Comparison of ENCODE assay signal across 9 cellular contexts in the genomic region with DNA sequence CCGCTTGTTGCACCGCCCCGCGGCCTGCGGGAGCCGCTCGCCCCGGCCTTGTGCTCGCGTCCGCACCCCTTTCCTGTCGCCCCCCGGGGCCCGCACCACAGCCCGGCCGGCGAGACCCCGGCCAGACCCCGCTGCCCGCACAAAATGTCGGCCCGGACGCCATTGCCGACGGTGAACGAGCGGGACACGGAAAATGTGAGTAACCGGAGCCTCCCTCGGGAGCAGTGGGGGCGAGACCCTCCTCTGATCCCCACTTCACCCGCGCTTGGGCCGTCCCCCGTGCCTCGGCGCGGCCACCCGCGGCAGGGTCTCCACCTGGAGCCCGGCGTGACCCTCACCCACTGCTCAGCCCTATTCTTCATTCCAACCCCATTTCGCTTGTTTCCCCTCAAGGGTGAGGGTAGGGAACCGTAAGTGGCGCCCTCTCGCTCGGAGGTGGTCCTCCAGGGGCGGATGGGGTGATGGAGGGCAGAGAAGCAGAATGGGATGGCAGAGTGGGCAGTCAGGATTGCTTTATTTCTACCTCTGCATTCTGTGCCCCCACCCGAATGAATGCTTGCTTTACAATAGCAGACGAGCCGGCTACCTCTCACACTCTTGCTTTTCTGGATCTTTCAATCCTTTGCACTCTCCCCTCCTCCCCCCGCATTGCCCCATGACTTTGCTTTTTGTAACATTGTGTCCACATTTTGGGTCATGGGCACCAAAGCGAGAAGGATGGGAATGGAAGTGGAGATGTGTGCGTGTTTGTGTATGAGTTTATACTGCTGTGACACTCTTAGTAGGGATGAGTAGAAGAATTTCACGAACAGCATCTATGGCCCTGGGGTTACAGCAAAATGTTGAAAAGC. TPM values are rescaled to one million over a fixed set of nuclear protein-coding genes. Genes with fewer than 3 reads are reported as not detected.
A peak's percentile ranks its signal among the peaks of the same experiment; 100 is the strongest.
DNase-seq lines count a peak whose midpoint lies in the region; ATAC-seq and TF ChIP-seq lines count a peak whose summit lies in the region.
"Had no signal": no experiment of that assay in that cellular context is flagged by ENCODE, and none has a peak within 500 bp of the region (broad histone marks: within the 10 kb centered on the region; RNA-seq: fewer than 3 reads in every experiment).

No MANE protein-coding gene starts in this region.

- intact Hi-C loops in CD4-positive, alpha-beta T cell (cut with DNase I, micrococcal nuclease) = no loop called here

- TF ChIP-seq CTCF in CD4-positive, alpha-beta T cell (IDR thresholded peaks at IDR 0.05) = no peak
- TF ChIP-seq CTCF in mesothelial cell of epicardium (IDR thresholded peaks at IDR 0.05; ENCODE audit: unreplicated experiment) = no peak

- no peaks in the 10 kb centered on the region for H3K36me3 Mint-ChIP-seq in CD4-positive, alpha-beta T cell (ENCODE audit: low read depth)
- H3K36me3 Mint-ChIP-seq in mesothelial cell of epicardium = peaks cover 6% of the 10 kb centered on the region

- CTCF ChIA-PET in CD4-positive, alpha-beta T cell (lab: Charles Lee) = no interaction called here

- H3K27ac ChIP-seq in CD4-positive, alpha-beta T cell (ENCODE audit: low read depth, low read length) = no peak overlapping the region
- peak overlapping the region; percentile 94 for H3K27ac ChIP-seq in urinary bladder (ENCODE audit: low read depth)

- DNase-seq in CD4-positive, alpha-beta T cell = no peak
- DNase-seq in NCI-H2171 treated with DMSO at 0.1 percent for 48 hours (lab: John Stamatoyannopoulos, UW) (peak; percentile 65), dermis blood vessel endothelial cell (peak; percentile 1), mesothelial cell of epicardium (ENCODE audit: low spot score in 2 of 2, unreplicated experiment in 2 of 2) (peak in 1 of 2 experiments; percentile 48)

- peak overlapping the region; percentile 62 for H3K4me3 Mint-ChIP-seq in CD4-positive, alpha-beta T cell
- peak overlapping the region; percentile 85 for H3K4me3 Mint-ChIP-seq in mesothelial cell of epicardium

- H3K27me3 Mint-ChIP-seq in CD4-positive, alpha-beta T cell = peaks cover 71% of the 10 kb centered on the region
- H3K27me3 Mint-ChIP-seq in mesothelial cell of epicardium (ENCODE audit: low read depth) = peaks cover 1% of the 10 kb centered on the region

- H3K9me3 Mint-ChIP-seq in CD4-positive, alpha-beta T cell = no peaks in the 10 kb centered on the region
- peaks cover 8% of the 10 kb centered on the region for H3K9me3 Mint-ChIP-seq in mesothelial cell of epicardium

- H3K36me3 ChIP-seq in urinary bladder (ENCODE audit: insufficient read depth) = no peaks in the 10 kb centered on the region

- peak overlapping the region; percentile 89 for H3K4me3 ChIP-seq in urinary bladder (ENCODE audit: low read depth, low read length)

- WGBS in urinary bladder = 1% methylated on average over 55 of the region's 55 CpGs

- no peak overlapping the region for H3K27ac Mint-ChIP-seq in CD4-positive, alpha-beta T cell
- H3K27ac Mint-ChIP-seq in mesothelial cell of epicardium = peak overlapping the region; percentile 86

- H3K9me3 ChIP-seq in CD4-positive, alpha-beta T cell (ENCODE audit: control insufficient read depth, low read length) = no peaks in the 10 kb centered on the region

- ATAC-seq in CD4-positive, alpha-beta T cell (ENCODE audit: poor library complexity) = no peak
- ATAC-seq in GM19455 (IDR thresholded peaks at IDR 0.05; ENCODE audit: unreplicated experiment) (peak; percentile 15), HG03571 (IDR thresholded peaks at IDR 0.05; ENCODE audit: unreplicated experiment) (no peak), GM18907 (IDR thresholded peaks at IDR 0.05; ENCODE audit: unreplicated experiment) (no peak)

- H3K4me1 Mint-ChIP-seq in CD4-positive, alpha-beta T cell (ENCODE audit: low read depth) = peaks cover 10% of the 10 kb centered on the region
- H3K4me1 Mint-ChIP-seq in mesothelial cell of epicardium = peaks cover 31% of the 10 kb centered on the region

- POLR2A ChIA-PET in CD4-positive, alpha-beta T cell (lab: Charles Lee) = no interaction called here

- H3K4me1 ChIP-seq in urinary bladder (ENCODE audit: insufficient read depth) = no peaks in the 10 kb centered on the region

- H3K27me3 ChIP-seq in CD4-positive, alpha-beta T cell (ENCODE audit: control insufficient read depth, insufficient read depth, low read length) = peaks cover 54% of the 10 kb centered on the region

RNA-seq across cellular contexts. Expression of gene MARK1, which starts 1.0 kb away (rescaled TPM):
- total RNA-seq in CD4-positive, alpha-beta T cell = not detected
- total RNA-seq in dermis blood vessel endothelial cell (1.7 and 2.3 TPM in 2 replicates), mesothelial cell of epicardium (10.4 to 15.1 TPM (median 11.8 TPM) in 3 replicates), urinary bladder (21.4 TPM)
- polyA plus RNA-seq in urinary bladder = 7.8 TPM
- total RNA-seq: T-helper 1 cell treated with Interleukin-12 subunit alpha and Interleukin-12 subunit beta and Interleukin-4 antibody, amounts not matched to agents 30 ng/mL and 1 ng/mL, for 36 hours had no signal

Comparison
In these comparisons a context has a peak if more than half of its experiments do, and no peak if none do; other contexts are left out.
1. DNase-seq: peak in NCI-H2171 treated with DMSO at 0.1 percent for 48 hours (single experiment) and dermis blood vessel endothelial cell (single experiment); none in CD4-positive, alpha-beta T cell (0 of 10).